In the genomic region with DNA sequence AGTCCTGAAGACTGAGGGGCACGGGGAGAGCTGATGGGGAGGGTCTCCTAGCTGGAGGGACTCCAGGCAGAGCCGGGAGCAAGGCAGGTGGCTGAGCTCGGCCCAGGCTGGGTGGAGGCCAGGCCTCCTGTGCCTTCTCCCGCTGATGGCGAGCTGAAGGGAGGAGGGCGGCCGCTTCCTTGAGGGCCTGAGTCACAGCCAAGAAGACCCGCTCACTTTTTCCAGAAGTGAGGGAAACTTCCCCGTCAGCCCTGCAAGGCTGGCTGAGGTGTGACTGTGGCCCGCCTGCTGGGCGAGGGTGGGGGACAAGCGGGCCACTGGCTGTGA, we compare ENCODE assay signal across 8 cellular contexts. TPM values are rescaled to one million over a fixed set of nuclear protein-coding genes. Genes with fewer than 3 reads are reported as not detected.
A peak's percentile ranks its signal among the peaks of the same experiment; 100 is the strongest.
DNase-seq lines count a peak whose midpoint lies in the region; ATAC-seq and TF ChIP-seq lines count a peak whose summit lies in the region.

No MANE protein-coding gene starts in this region.

- H3K9ac ChIP-seq in duodenal mucosa (ENCODE audit: low read depth in 1 of 2, low read length in 2 of 2) = peak overlapping the region in 1 of 2 donors; percentile 61
- H3K9ac ChIP-seq in neuronal stem cell (ENCODE audit: low read depth, low read length, poor library complexity) = peak overlapping the region; percentile 90

- H4K8ac ChIP-seq in neuronal stem cell (ENCODE audit: low read depth, low read length) = no peak overlapping the region

- H3K4me3 ChIP-seq in duodenal mucosa (ENCODE audit: low read depth in 1 of 2, low read length in 2 of 2) = peak overlapping the region in 1 of 2 donors; percentile 7
- H3K4me3 ChIP-seq in neuronal stem cell (ENCODE audit: low read length in 2 of 2) = peak overlapping the region in 1 of 2 donors; percentile 30
- peak overlapping the region in 2 of 4 donors; percentile 17 for H3K4me3 ChIP-seq in transverse colon

- peak overlapping the region; percentile 25 for H2AFZ ChIP-seq in neuronal stem cell (ENCODE audit: low read length)

- TF ChIP-seq EP300 in transverse colon (IDR thresholded peaks at IDR 0.05; ENCODE audit: low read depth) = no peak

- peak overlapping the region; percentile 95 for H2BK15ac ChIP-seq in neuronal stem cell (ENCODE audit: low read length)

- H4K91ac ChIP-seq in neuronal stem cell (ENCODE audit: low read depth, low read length, poor library complexity) = peak overlapping the region; percentile 77

- peak overlapping the region; percentile 91 for H2BK120ac ChIP-seq in neuronal stem cell (ENCODE audit: low read depth, low read length)

- intact Hi-C loops in transverse colon (cut with DNase I; ENCODE audit: low total_unique reads) = no loop called here

- peak overlapping the region; percentile 100 for H2AK5ac ChIP-seq in neuronal stem cell (ENCODE audit: low read depth, low read length)

- H3K4me1 ChIP-seq in duodenal mucosa (ENCODE audit: control insufficient read depth in 1 of 2, insufficient read depth in 2 of 2, low read length in 2 of 2) = peaks cover 50 to 56% of the 10 kb centered on the region in 2 donors
- H3K4me1 ChIP-seq in neuronal stem cell (ENCODE audit: control insufficient read depth in 2 of 2, insufficient read depth in 1 of 2, low read depth in 1 of 2, low read length in 2 of 2) = peaks cover 45 to 73% of the 10 kb centered on the region in 2 donors
- H3K4me1 ChIP-seq in transverse colon = peaks cover 73 to 92% (median 88%) of the 10 kb centered on the region in 4 donors

- no peak for TF ChIP-seq POLR2A in transverse colon (IDR thresholded peaks at IDR 0.05)

- H3K4me2 ChIP-seq in neuronal stem cell (ENCODE audit: insufficient read depth, low read length, poor library complexity, severe bottlenecking) = peak overlapping the region; percentile 56

- POLR2A ChIA-PET in RWPE1 (lab: Yijun Ruan, JAX; ENCODE audit: low non-redundant PET) = interaction anchor here (0.8 to 0.9 kb wide), 2 partner anchors 13 to 26 kb away, joined by 3 read pairs; partner anchors contain the start of gene ANKRD65

- H3K23ac ChIP-seq in neuronal stem cell (ENCODE audit: low read depth, low read length, poor library complexity) = peak overlapping the region; percentile 92

- CTCF ChIA-PET in RWPE1 (lab: Yijun Ruan, JAX) = interaction anchor here (0.6 to 1.8 kb wide), 4 partner anchors 26 to 291 kb away, joined by 3 to 7 read pairs (median 4); partner anchors contain the start of gene MRPL20

- H2BK5ac ChIP-seq in neuronal stem cell (ENCODE audit: low read length) = peak overlapping the region; percentile 94

- H3K27ac ChIP-seq in RWPE1 (peak overlapping the region; percentile 42), duodenal mucosa (ENCODE audit: low read depth, low read length) (peak overlapping the region; percentile 78), neuronal stem cell (replicated peaks; ENCODE audit: low read length) (peak overlapping the region; percentile 89), transverse colon (peak overlapping the region; percentile 88 to 96 (median 94))

- in situ Hi-C loops in transverse colon (cut with MboI; ENCODE audit: low pct_ligation_motif_present in 1 of 4, low pct_unique_long_range_greater_than_20kb in 1 of 4, low sequenced_read_pairs in 3 of 4) = no loop called here

- H3K9me3 ChIP-seq in duodenal mucosa (ENCODE audit: control insufficient read depth in 1 of 2, low read length in 2 of 2) (no peaks in the 10 kb centered on the region), neuronal stem cell (replicated peaks in 1 of 2; ENCODE audit: control insufficient read depth in 2 of 2, insufficient read depth in 1 of 2, low read depth in 1 of 2, low read length in 2 of 2) (no peaks in the 10 kb centered on the region), transverse colon (no peaks in the 10 kb centered on the region)

- no peak for ATAC-seq in HG02571 (IDR thresholded peaks at IDR 0.05; ENCODE audit: unreplicated experiment)

- H3K27me3 ChIP-seq in duodenal mucosa (ENCODE audit: control insufficient read depth in 1 of 2, insufficient read depth in 2 of 2, low read length in 2 of 2) (peaks cover 6 to 9% of the 10 kb centered on the region in 2 donors), neuronal stem cell (ENCODE audit: control insufficient read depth in 3 of 3, insufficient read depth in 3 of 3, low read depth in 1 of 3, low read length in 3 of 3) (peaks cover 0 to 20% (median 5%) of the 10 kb centered on the region in 3 experiments), transverse colon (no peaks in the 10 kb centered on the region)

- H3K18ac ChIP-seq in neuronal stem cell (ENCODE audit: low read length) = peak overlapping the region; percentile 99

- TF ChIP-seq CTCF in RWPE1 (conservative IDR thresholded peaks at IDR 0.05; ENCODE audit: low read depth) (no peak), transverse colon (IDR thresholded peaks at IDR 0.05) (no peak)

- peak overlapping the region; percentile 84 for H3K14ac ChIP-seq in neuronal stem cell (ENCODE audit: low read length)

- H3K79me1 ChIP-seq in neuronal stem cell (ENCODE audit: low read depth, low read length) = peaks cover 4% of the 10 kb centered on the region

- no CpG with 5 or more reads among the region's 12 CpGs for WGBS in neuronal stem cell (ENCODE audit: extremely low coverage in 2 of 2, insufficient read length in 2 of 2, insufficient replicate concordance in 1 of 2), 2 donors
- 0 to 36% methylated on average over 1 to 9 of the region's 12 CpGs for WGBS in transverse colon (ENCODE audit: low coverage in 1 of 2), 2 donors

- DNase-seq in GM03348 (ENCODE audit: low spot score) (peak; percentile 20), RWPE1 (ENCODE audit: low spot score) (no peak), neuronal stem cell (ENCODE audit: low spot score) (no peak), transverse colon (no peak), NCI-H1092 treated with DMSO at 0.1 percent for 48 hours (lab: John Stamatoyannopoulos, UW) (no peak), NCI-H2029 treated with DMSO at 0.1 percent for 48 hours (lab: John Stamatoyannopoulos, UW) (no peak)

- peak overlapping the region; percentile 99 for H2BK12ac ChIP-seq in neuronal stem cell (ENCODE audit: low read length)

- H3K36me3 ChIP-seq in duodenal mucosa (ENCODE audit: control insufficient read depth in 1 of 2, insufficient read depth in 2 of 2, low read length in 2 of 2) = no peaks in the 10 kb centered on the region
- H3K36me3 ChIP-seq in neuronal stem cell (replicated peaks in 1 of 2; ENCODE audit: control insufficient read depth in 2 of 2, insufficient read depth in 2 of 2, low read length in 2 of 2) = no peaks in the 10 kb centered on the region
- no peaks in the 10 kb centered on the region for H3K36me3 ChIP-seq in transverse colon

- H3K4ac ChIP-seq in neuronal stem cell (ENCODE audit: low read length) = peak overlapping the region; percentile 87

RNA-seq across cellular contexts. Expression of gene VWA1, which starts 1.7 kb away (rescaled TPM):
- 5.0 TPM for polyA plus RNA-seq in neuronal stem cell (2013, experiment 1 of 2)
- 4.8 TPM for polyA plus RNA-seq in neuronal stem cell (2013, experiment 2 of 2)
- 10 to 100 TPM; 29.4 to 82.0 (median 51.6) TPM for total RNA-seq in transverse colon

RNA-seq across cellular contexts. Expression of gene ANKRD65, which starts 12.7 kb away (rescaled TPM):
- 2.0 TPM for polyA plus RNA-seq in neuronal stem cell (2013, experiment 1 of 2)
- 2.0 TPM for polyA plus RNA-seq in neuronal stem cell (2013, experiment 2 of 2)
- 1 to 10 TPM in 3 of 4 donors, under 1 TPM in 1; 0.80 to 4.5 (median 1.9) TPM for total RNA-seq in transverse colon

RNA-seq across cellular contexts. Expression of gene ATAD3C, which starts 15.7 kb away (rescaled TPM):
- 0.45 TPM for polyA plus RNA-seq in neuronal stem cell (2013, experiment 1 of 2)
- 0.42 TPM for polyA plus RNA-seq in neuronal stem cell (2013, experiment 2 of 2)
- 1 to 10 TPM in 1 of 4 donors, under 1 TPM in 2, not detected in 1; 0.75 to 1.3 (median 1.00) TPM for total RNA-seq in transverse colon

RNA-seq across cellular contexts. Expression of gene MRPL20, which starts 26.7 kb away (rescaled TPM):
- 132 TPM for polyA plus RNA-seq in neuronal stem cell (2013, experiment 1 of 2)
- polyA plus RNA-seq in neuronal stem cell (2013, experiment 2 of 2) = 135 TPM
- 100 to 1,000 TPM in 1 of 4 donors, 10 to 100 TPM in 3; 40.0 to 183 (median 97.0) TPM for total RNA-seq in transverse colon

RNA-seq across cellular contexts. Expression of gene CCNL2, which starts 34.6 kb away (rescaled TPM):
- polyA plus RNA-seq in neuronal stem cell (2013, experiment 1 of 2) = 91.8 TPM
- polyA plus RNA-seq in neuronal stem cell (2013, experiment 2 of 2) = 90.5 TPM
- total RNA-seq in transverse colon = 100 to 1,000 TPM; 169 to 657 (median 349) TPM

Comparison
In these comparisons a context has a peak if more than half of its experiments do, and no peak if none do; other contexts are left out.
1. H3K27ac ChIP-seq: peak in every context shown above with its lines; median percentile 94 in transverse colon; 89 in neuronal stem cell; 78 in duodenal mucosa; 42 in RWPE1.